ENCODE assay signal across 1 cellular context in genomic region chr2:55416826-55417568, GRCh38.
TF ChIP-seq lines count a peak whose summit lies in the region.

No MANE protein-coding gene starts in this region.

TF ChIP-seq in IMR-90, 13 proteins besides CTCF, POLR2A, EP300 and RAD21 (continued from another document):
- TF ChIP-seq, protein P1, sequence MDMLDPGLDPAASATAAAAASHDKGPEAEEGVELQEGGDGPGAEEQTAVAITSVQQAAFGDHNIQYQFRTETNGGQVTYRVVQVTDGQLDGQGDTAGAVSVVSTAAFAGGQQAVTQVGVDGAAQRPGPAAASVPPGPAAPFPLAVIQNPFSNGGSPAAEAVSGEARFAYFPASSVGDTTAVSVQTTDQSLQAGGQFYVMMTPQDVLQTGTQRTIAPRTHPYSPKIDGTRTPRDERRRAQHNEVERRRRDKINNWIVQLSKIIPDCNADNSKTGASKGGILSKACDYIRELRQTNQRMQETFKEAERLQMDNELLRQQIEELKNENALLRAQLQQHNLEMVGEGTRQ (IDR thresholded peaks at IDR 0.05; ENCODE audit: low read depth, low read length), result no peak
